Comparison of ENCODE assay signal across 8 cellular contexts in the genomic region with DNA sequence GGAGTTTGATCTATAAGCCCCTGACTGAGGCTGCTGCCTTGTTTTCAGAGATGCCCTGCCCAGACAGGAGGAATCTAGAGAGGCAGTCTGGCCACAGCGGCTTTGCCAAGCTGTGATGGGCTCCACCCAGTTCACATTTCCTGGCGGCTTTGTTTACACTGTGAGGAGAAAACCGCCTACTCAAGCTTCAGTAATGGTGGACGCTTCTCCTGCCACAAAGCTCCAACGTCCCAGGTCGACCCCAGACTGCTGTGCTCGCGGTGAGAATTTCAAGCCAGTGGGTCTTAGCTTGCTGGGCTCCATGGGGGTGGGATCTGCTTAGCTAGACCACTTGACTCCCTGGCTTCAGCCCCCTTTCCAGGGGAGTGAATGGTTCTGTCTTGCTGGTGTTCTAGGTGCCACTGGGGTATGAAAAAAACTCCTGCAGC. TPM values are rescaled to one million over a fixed set of nuclear protein-coding genes. Genes with fewer than 3 reads are reported as not detected.
DNase-seq lines count a peak whose midpoint lies in the region; ATAC-seq, FAIRE-seq and TF ChIP-seq lines count a peak whose summit lies in the region.
"Not testable (repeated sequence)": the region's sequence is repeated elsewhere in the genome, so short reads cannot be mapped to it uniquely, and the experiment has no call there.

No MANE protein-coding gene starts in this region.

- not testable (repeated sequence) for H3K36me3 ChIP-seq in CD8-positive, alpha-beta T cell (ENCODE audit: insufficient read depth, low read length); effector memory CD4-positive, alpha-beta T cell (ENCODE audit: control insufficient read depth, insufficient read depth, low read length); liver (ENCODE audit: control insufficient read depth in 4 of 4, insufficient read depth in 3 of 4, low read depth in 1 of 4, low read length in 3 of 4); small intestine (ENCODE audit: control insufficient read depth in 2 of 2, insufficient read depth in 2 of 2, low read length in 2 of 2)

- CTCF ChIA-PET in CD8-positive, alpha-beta T cell (lab: Charles Lee) = interaction anchor here (0.7 to 19.1 kb wide), 3 partner anchors 16 to 95 kb away, joined by 3 to 386 read pairs (median 4); no protein-coding TSS in a partner anchor
- CTCF ChIA-PET in activated CD8-positive, alpha-beta T cell treated with anti-CD3 and anti-CD28 coated beads, Interleukin-2, amount 10 ng/mL, durations not matched to agents 7 days and 5 days (lab: Charles Lee) = interaction anchor here (6.6 kb wide), 1 partner anchor 97 kb away, joined by 66 read pairs; no protein-coding TSS in a partner anchor

- peak in 1 of 2 donors; percentile 2 for TF ChIP-seq RAD21 in liver (IDR thresholded peaks at IDR 0.05)

- H3K27me3 Mint-ChIP-seq in CD8-positive, alpha-beta T cell (ENCODE audit: low read depth); activated CD8-positive, alpha-beta T cell treated with anti-CD3 and anti-CD28 coated beads, Interleukin-2, amount 10 ng/mL, durations not matched to agents 7 days and 5 days (ENCODE audit: low read depth): not testable (repeated sequence)

- H3K9me3 Mint-ChIP-seq in CD8-positive, alpha-beta T cell; activated CD8-positive, alpha-beta T cell treated with anti-CD3 and anti-CD28 coated beads, Interleukin-2, amount 10 ng/mL, durations not matched to agents 7 days and 5 days (ENCODE audit: insufficient read depth): not testable (repeated sequence)

- TF ChIP-seq CTCF in CD8-positive, alpha-beta T cell (IDR thresholded peaks at IDR 0.05); liver (IDR thresholded peaks at IDR 0.05; ENCODE audit: low read depth, low read length, missing input control): not testable (repeated sequence)

- peak in 5 of 7 experiments; percentile 8 to 60 (median 24) for DNase-seq in CD8-positive, alpha-beta T cell
- DNase-seq in NCI-H2171 (lab: John Stamatoyannopoulos, UW) = peak; percentile 16
- peak; percentile 39 for DNase-seq in SHP77 treated with DMSO at 0.1 percent for 48 hours (lab: John Stamatoyannopoulos, UW)
- peak; percentile 31 for DNase-seq in activated CD8-positive, alpha-beta T cell treated with anti-CD3 and anti-CD28 coated beads, Interleukin-2, amount 10 ng/mL, durations not matched to agents 7 days and 5 days
- DNase-seq in effector memory CD4-positive, alpha-beta T cell = peak in 2 of 3 donors; percentile 1 to 4
- DNase-seq in small intestine = peak; percentile 64

- not testable (repeated sequence) for H3K9me3 ChIP-seq in CD8-positive, alpha-beta T cell (ENCODE audit: low read length); effector memory CD4-positive, alpha-beta T cell (ENCODE audit: control insufficient read depth, low read length); liver (ENCODE audit: control insufficient read depth in 4 of 4, low read length in 3 of 4); small intestine (ENCODE audit: control insufficient read depth, low read depth)

- not testable (repeated sequence) for H3K4me1 ChIP-seq in CD8-positive, alpha-beta T cell (ENCODE audit: insufficient read depth, low read length); effector memory CD4-positive, alpha-beta T cell (ENCODE audit: control insufficient read depth, insufficient read depth, low read length, poor library complexity, severe bottlenecking); liver (ENCODE audit: control insufficient read depth in 4 of 4, insufficient read depth in 4 of 4, low read length in 3 of 4); small intestine (ENCODE audit: control insufficient read depth in 2 of 2, insufficient read depth in 1 of 2, low read depth in 1 of 2, low read length in 1 of 2)

- H3K27ac Mint-ChIP-seq in CD8-positive, alpha-beta T cell = peak overlapping the region; percentile 90
- peak overlapping the region; percentile 79 for H3K27ac Mint-ChIP-seq in activated CD8-positive, alpha-beta T cell treated with anti-CD3 and anti-CD28 coated beads, Interleukin-2, amount 10 ng/mL, durations not matched to agents 7 days and 5 days

- intact Hi-C loops in CD8-positive, alpha-beta T cell (cut with DNase I, micrococcal nuclease) = loop anchor here in 1 of 2 experiments (2.0 kb wide), 1 partner anchor 26 kb away; a partner anchor contains a TSS

- H3K4me3 ChIP-seq in CD8-positive, alpha-beta T cell (ENCODE audit: low read depth, low read length); small intestine (ENCODE audit: low read depth in 1 of 2, low read length in 2 of 2): not testable (repeated sequence)
- H3K4me3 ChIP-seq in effector memory CD4-positive, alpha-beta T cell (ENCODE audit: insufficient read depth, low read depth, low read length, poor library complexity, severe bottlenecking) = peak overlapping the region; percentile 37
- H3K4me3 ChIP-seq in liver (ENCODE audit: low read depth in 1 of 3, low read length in 3 of 3) = peak overlapping the region in 1 of 3 donors; percentile 34

- POLR2A ChIA-PET in CD8-positive, alpha-beta T cell (lab: Charles Lee) = interaction anchor here (1.0 to 1.2 kb wide), 2 partner anchors 11 to 27 kb away, joined by 3 to 5 read pairs; a partner anchor contains a TSS
- POLR2A ChIA-PET in activated CD8-positive, alpha-beta T cell treated with anti-CD3 and anti-CD28 coated beads, Interleukin-2, amount 10 ng/mL, durations not matched to agents 7 days and 5 days (lab: Charles Lee) = not testable (repeated sequence)

- peaks cover 18% of the 10 kb centered on the region for H3K4me1 Mint-ChIP-seq in CD8-positive, alpha-beta T cell (ENCODE audit: low read depth)
- not testable (repeated sequence) for H3K4me1 Mint-ChIP-seq in activated CD8-positive, alpha-beta T cell treated with anti-CD3 and anti-CD28 coated beads, Interleukin-2, amount 10 ng/mL, durations not matched to agents 7 days and 5 days (ENCODE audit: low read depth)

- H3K4me3 Mint-ChIP-seq in CD8-positive, alpha-beta T cell = peak overlapping the region; percentile 81
- H3K4me3 Mint-ChIP-seq in activated CD8-positive, alpha-beta T cell treated with anti-CD3 and anti-CD28 coated beads, Interleukin-2, amount 10 ng/mL, durations not matched to agents 7 days and 5 days = peak overlapping the region; percentile 48

- peak overlapping the region; percentile 27 for H3K27ac ChIP-seq in CD8-positive, alpha-beta T cell (ENCODE audit: low read depth, low read length)
- H3K27ac ChIP-seq in effector memory CD4-positive, alpha-beta T cell (ENCODE audit: insufficient read depth, low read length, poor library complexity, severe bottlenecking); liver (ENCODE audit: low read depth in 1 of 2, low read length in 2 of 2); small intestine (ENCODE audit: low read depth in 1 of 2, low read length in 1 of 2): not testable (repeated sequence)

- H3K27me3 ChIP-seq in CD8-positive, alpha-beta T cell (ENCODE audit: insufficient read depth, low read length); effector memory CD4-positive, alpha-beta T cell (replicated peaks; ENCODE audit: control insufficient read depth, insufficient read depth, low read length, poor library complexity, severe bottlenecking); liver (ENCODE audit: control insufficient read depth in 4 of 4, insufficient read depth in 4 of 4, low read length in 3 of 4); small intestine (ENCODE audit: control insufficient read depth in 2 of 2, insufficient read depth in 2 of 2, low read length in 2 of 2): not testable (repeated sequence)

- not testable (repeated sequence) for H3K9ac ChIP-seq in liver (ENCODE audit: low read depth in 1 of 2, low read length in 2 of 2)

- FAIRE-seq in small intestine (lab: Jason Lieb, UNC) = not testable (repeated sequence)

- H3K36me3 Mint-ChIP-seq in CD8-positive, alpha-beta T cell = peaks cover 11% of the 10 kb centered on the region
- H3K36me3 Mint-ChIP-seq in activated CD8-positive, alpha-beta T cell treated with anti-CD3 and anti-CD28 coated beads, Interleukin-2, amount 10 ng/mL, durations not matched to agents 7 days and 5 days (ENCODE audit: low read depth) = not testable (repeated sequence)

- ATAC-seq in CD8-positive, alpha-beta T cell = peak; percentile 44
- peak; percentile 29 for ATAC-seq in HG03432 (IDR thresholded peaks at IDR 0.05; ENCODE audit: unreplicated experiment)
- ATAC-seq in activated CD8-positive, alpha-beta T cell treated with anti-CD3 and anti-CD28 coated beads, Interleukin-2, amount 10 ng/mL, durations not matched to agents 7 days and 5 days = not testable (repeated sequence)

- WGBS in liver = 59% methylated on average over 8 of the region's 8 CpGs
- WGBS in small intestine, 3 donors = 40 to 59% (median 45%) methylated on average over 8 of the region's 8 CpGs

TF ChIP-seq in liver, 16 proteins besides CTCF, POLR2A, EP300 and RAD21:
- TF ChIP-seq YY1 (IDR thresholded peaks at IDR 0.05) (peak; percentile 45), FOXA2 (IDR thresholded peaks at IDR 0.05) (peak; percentile 58)

RNA-seq across cellular contexts. Expression of a gene that starts 26.3 kb away (rescaled TPM):
- 1 to 10 TPM; 5.3 to 7.2 TPM for total RNA-seq in CD8-positive, alpha-beta T cell
- 10 to 100 TPM; 10.2 to 12.5 TPM for total RNA-seq in activated CD8-positive, alpha-beta T cell treated with anti-CD3 and anti-CD28 coated beads, Interleukin-2, amount 10 ng/mL, durations not matched to agents 7 days and 5 days
- total RNA-seq in liver = 10 to 100 TPM; 42.5 to 45.1 TPM
- polyA plus RNA-seq in liver = 10 to 100 TPM; 10.6 to 23.4 TPM
- 10 to 100 TPM; 13.1 to 57.5 (median 25.7) TPM for polyA plus RNA-seq in small intestine

Comparison
In these comparisons a context has a peak if more than half of its experiments do, and no peak if none do; other contexts are left out.
1. DNase-seq: peak in every context shown above with its lines; median percentile 64 in small intestine; 39 in SHP77 treated with DMSO at 0.1 percent for 48 hours; 31 in activated CD8-positive, alpha-beta T cell treated with anti-CD3 and anti-CD28 coated beads, Interleukin-2, amount 10 ng/mL, durations not matched to agents 7 days and 5 days; 24 in CD8-positive, alpha-beta T cell; 16 in NCI-H2171; 2 in effector memory CD4-positive, alpha-beta T cell.